37 cellular contexts compared by ENCODE assay signal in the genomic region with DNA sequence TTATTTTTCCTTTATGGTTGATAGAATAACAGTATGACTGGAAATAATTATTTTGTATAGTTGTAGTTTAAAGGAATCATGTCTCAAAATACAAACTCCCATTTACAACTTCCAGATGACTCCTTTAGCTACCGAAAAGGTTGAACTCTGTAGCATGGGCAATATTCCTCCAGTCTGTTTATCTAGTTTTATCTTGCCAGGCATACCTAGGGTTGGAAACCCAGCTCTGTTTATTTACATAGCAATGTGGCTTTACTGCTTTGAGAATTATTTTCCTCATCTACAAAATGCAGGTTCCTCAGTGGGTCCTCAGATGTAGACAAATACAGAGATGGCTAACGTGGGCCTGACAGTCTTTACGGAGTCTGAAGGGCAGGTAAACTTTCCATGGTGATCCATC. TPM values are rescaled to one million over a fixed set of nuclear protein-coding genes. Genes with fewer than 3 reads are reported as not detected.
"Had no signal": no experiment of that assay in that cellular context is flagged by ENCODE, and none has a peak within 500 bp of the region (broad histone marks: within the 10 kb centered on the region; RNA-seq: fewer than 3 reads in every experiment).

No MANE protein-coding gene starts in this region.

- H3K4me1 ChIP-seq: adrenal gland, breast epithelium had no signal

- H3K27me3 ChIP-seq: adrenal gland, body of pancreas, brain microvascular endothelial cell, breast epithelium had no signal

- H3K27ac ChIP-seq: adrenal gland, body of pancreas, brain microvascular endothelial cell, breast epithelium, VCaP had no signal

- H3K9me3 ChIP-seq: adrenal gland, body of pancreas, breast epithelium had no signal

- H3K4me3 ChIP-seq: adrenal gland, body of pancreas, breast epithelium had no signal

- H3K36me3 ChIP-seq: adrenal gland, brain microvascular endothelial cell, breast epithelium had no signal

- DNase-seq: activated B cell treated with CpG ODN at 0.5 μM for 24 hours; activated CD4-positive, alpha-beta memory T cell treated with anti-CD3 and anti-CD28 coated beads for 36 hours; activated CD4-positive, alpha-beta T cell treated with anti-CD3 and anti-CD28 coated beads for 4 hours; activated CD4-positive, alpha-beta T cell treated with anti-CD3 and anti-CD28 coated beads, Interleukin-2, amount 10 ng/mL, durations not matched to agents 24 days and 14 days; activated CD4-positive, alpha-beta T cell treated with anti-CD3 and anti-CD28 coated beads, Interleukin-2, amount 50 U/mL, for 1 hour; activated CD4-positive, alpha-beta T cell treated with anti-CD3 and anti-CD28 coated beads, Interleukin-2, amount 50 U/mL, for 4 hours; activated CD4-positive, CD25-positive, alpha-beta regulatory T cell treated with anti-CD3 and anti-CD28 coated beads, Interleukin-2, amount 50 U/mL, for 72 hours; activated CD8-positive, alpha-beta memory T cell treated with anti-CD3 and anti-CD28 coated beads, Interleukin-2, amount 50 U/mL, for 4 hours; activated CD8-positive, alpha-beta T cell treated with anti-CD3 and anti-CD28 coated beads for 36 hours; activated effector memory CD4-positive, alpha-beta T cell treated with anti-CD3 and anti-CD28 coated beads, Interleukin-2, amount 50 U/mL, for 16 hours; activated gamma-delta T cell treated with Interleukin-2 at 50 U/mL for 16 hours; activated naive CD4-positive, alpha-beta T cell; activated naive CD4-positive, alpha-beta T cell treated with anti-CD3 and anti-CD28 coated beads for 36 hours; activated naive CD4-positive, alpha-beta T cell treated with anti-CD3 and anti-CD28 coated beads, Interleukin-2, amount 50 U/mL, for 16 hours; activated naive CD8-positive, alpha-beta T cell treated with anti-CD3 and anti-CD28 coated beads for 36 hours; activated T-cell treated with anti-CD3 and anti-CD28 coated beads for 4 hours; activated T-cell treated with anti-CD3 and anti-CD28 coated beads, Interleukin-2, amount 50 U/mL, for 1 hour; activated T-cell treated with anti-CD3 and anti-CD28 coated beads, Interleukin-2, amount 50 U/mL, for 4 hours; activated T-cell treated with anti-CD3 and anti-CD28 coated beads, Interleukin-2, amount 50 U/mL, for 72 hours; adrenal gland; amniotic stem cell; aorta; body of pancreas; brain microvascular endothelial cell; central memory CD4-positive, alpha-beta T cell; T-helper 1 cell; T-helper 2 cell; T-helper 9 cell had no signal

- ATAC-seq: activated CD8-positive, alpha-beta T cell treated with anti-CD3 and anti-CD28 coated beads for 36 hours; activated naive CD4-positive, alpha-beta T cell treated with anti-CD3 and anti-CD28 coated beads, Interleukin-2, amount 50 U/mL, for 72 hours; activated T-cell treated with anti-CD3 and anti-CD28 coated beads, Interleukin-2, amount 50 U/mL, for 4 hours; activated T-cell treated with anti-CD3 and anti-CD28 coated beads, Interleukin-2, amount 50 U/mL, for 72 hours; activated T-helper 17 cell treated with anti-CD3 and anti-CD28 coated beads, Interleukin-2, amount 50 U/mL, for 72 hours; body of pancreas had no signal

- FAIRE-seq: astrocyte, TTC549 had no signal

RNA-seq across cellular contexts. Expression of a gene that starts 51.1 kb away (rescaled TPM):
- total RNA-seq: activated B cell treated with CpG ODN at 0.5 μM for 24 hours; activated CD4-positive, alpha-beta memory T cell treated with anti-CD3 and anti-CD28 coated beads for 36 hours; activated CD4-positive, alpha-beta T cell treated with anti-CD3 and anti-CD28 coated beads, Interleukin-2, amount 10 ng/mL, durations not matched to agents 24 days and 14 days; activated CD8-positive, alpha-beta memory T cell treated with anti-CD3 and anti-CD28 coated beads for 36 hours; activated CD8-positive, alpha-beta T cell treated with anti-CD3 and anti-CD28 coated beads for 36 hours; activated naive CD4-positive, alpha-beta T cell treated with anti-CD3 and anti-CD28 coated beads for 36 hours; activated naive CD4-positive, alpha-beta T cell treated with anti-CD3 and anti-CD28 coated beads, Interleukin-2, amount 50 U/mL, for 72 hours; activated naive CD8-positive, alpha-beta T cell treated with anti-CD3 and anti-CD28 coated beads for 36 hours; activated T-cell treated with anti-CD3 and anti-CD28 coated beads, Interleukin-2, amount 50 U/mL, for 4 hours; activated T-cell treated with anti-CD3 and anti-CD28 coated beads, Interleukin-2, amount 50 U/mL, for 72 hours; activated T-helper 1 cell treated with anti-CD3 and anti-CD28 coated beads, Interleukin-12 subunit alpha, Interleukin-12 subunit beta, Interleukin-2, Interleukin-4 antibody, amounts not matched to agents 30 ng/mL and 10 ng/mL and 1 ng/mL, durations not matched to agents 14 hours and 24 hours and 36 hours; activated T-helper 17 cell treated with anti-CD3 and anti-CD28 coated beads, Interleukin-2, amount 50 U/mL, for 72 hours; aorta; astrocyte; body of pancreas; breast epithelium; cardiac septum had no signal
- polyA plus RNA-seq: aorta had no signal
